ENCODE assay signal across 21 cellular contexts in the genomic region with DNA sequence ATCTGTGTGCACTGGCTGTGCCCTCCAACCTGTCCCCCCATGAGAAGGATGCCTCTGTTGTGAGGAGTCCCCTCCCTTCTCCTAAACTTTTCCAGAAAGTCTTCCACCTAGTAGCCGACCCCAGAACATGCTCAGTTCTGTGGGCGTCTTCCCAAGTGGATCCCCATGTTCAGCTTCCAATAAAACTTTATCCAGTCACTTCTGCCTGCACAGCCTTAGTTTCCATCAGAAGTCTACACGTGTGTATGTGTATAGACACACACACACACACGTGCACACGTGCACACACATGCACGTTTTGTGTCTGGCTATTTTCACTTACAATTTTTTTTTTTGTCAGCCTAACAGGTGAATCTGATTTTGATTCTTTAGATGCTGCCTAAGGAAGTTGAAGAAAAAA.
DNase-seq lines count a peak whose midpoint lies in the region; ATAC-seq and TF ChIP-seq lines count a peak whose summit lies in the region.
"Had no signal": no experiment of that assay in that cellular context is flagged by ENCODE, and none has a peak within 500 bp of the region (broad histone marks: within the 10 kb centered on the region; RNA-seq: fewer than 3 reads in every experiment).

No MANE protein-coding gene starts in this region.

- peak overlapping the region; percentile 13 for H3K27ac ChIP-seq in CD8-positive, alpha-beta T cell (ENCODE audit: low read depth, low read length)
- H3K27ac ChIP-seq in brain microvascular endothelial cell = no peak overlapping the region
- H3K27ac ChIP-seq: 22Rv1, SJCRH30 had no signal

- H3K4me3 ChIP-seq in CD8-positive, alpha-beta T cell (ENCODE audit: low read depth, low read length) = no peak overlapping the region
- no peak overlapping the region for H3K4me3 ChIP-seq in brain microvascular endothelial cell (ENCODE audit: low read depth, low read length)
- H3K4me3 ChIP-seq: GM12878, SJCRH30 had no signal

- peaks cover 15% of the 10 kb centered on the region for H3K4me1 ChIP-seq in CD8-positive, alpha-beta T cell (ENCODE audit: insufficient read depth, low read length)

- H3K27me3 ChIP-seq in CD8-positive, alpha-beta T cell (ENCODE audit: insufficient read depth, low read length) = no peaks in the 10 kb centered on the region
- H3K27me3 ChIP-seq in brain microvascular endothelial cell (replicated peaks) = no peaks in the 10 kb centered on the region
- H3K27me3 ChIP-seq: SJCRH30 had no signal

- in situ Hi-C loops in brain microvascular endothelial cell (cut with HindIII; ENCODE audit: low pct_ligation_motif_present, low sequenced_read_pairs) = no loop called here

- H3K4me3 Mint-ChIP-seq in activated CD4-positive, alpha-beta memory T cell treated with anti-CD3 and anti-CD28 coated beads, Interleukin-2, amount 10 ng/mL, durations not matched to agents 7 days and 5 days = no peak overlapping the region
- no peak overlapping the region for H3K4me3 Mint-ChIP-seq in activated CD4-positive, alpha-beta memory T cell treated with anti-CD3 and anti-CD28 coated beads for 36 hours
- H3K4me3 Mint-ChIP-seq in CD8-positive, alpha-beta T cell = no peak overlapping the region
- H3K4me3 Mint-ChIP-seq in immature natural killer cell = peak overlapping the region in 3 of 5 donors; percentile 41 to 57 (median 42)
- no peak overlapping the region for H3K4me3 Mint-ChIP-seq in stimulated activated memory B cell treated with anti-CD40 and anti-IgM and Interleukin-4, amounts not matched to agents 10 μg/mL and 1 μg/mL and 100 μg/mL, for 72 hours

- no peaks in the 10 kb centered on the region for H3K9me3 ChIP-seq in CD8-positive, alpha-beta T cell (ENCODE audit: low read length)
- H3K9me3 ChIP-seq: SJCRH30 had no signal

- intact Hi-C loops in activated CD4-positive, alpha-beta memory T cell treated with anti-CD3 and anti-CD28 coated beads for 36 hours (cut with micrococcal nuclease) = no loop called here
- intact Hi-C loops in CD8-positive, alpha-beta T cell (cut with DNase I, micrococcal nuclease) = loop anchor here (1.0 to 5.0 kb wide), 3 partner anchors 18 to 47 kb away; no protein-coding TSS in a partner anchor

- peaks cover 12% of the 10 kb centered on the region for H3K4me1 Mint-ChIP-seq in activated CD4-positive, alpha-beta memory T cell treated with anti-CD3 and anti-CD28 coated beads, Interleukin-2, amount 10 ng/mL, durations not matched to agents 7 days and 5 days
- H3K4me1 Mint-ChIP-seq in activated CD4-positive, alpha-beta memory T cell treated with anti-CD3 and anti-CD28 coated beads for 36 hours (ENCODE audit: low read depth) = peaks cover 13% of the 10 kb centered on the region
- H3K4me1 Mint-ChIP-seq in CD8-positive, alpha-beta T cell (ENCODE audit: low read depth) = peaks cover 16% of the 10 kb centered on the region
- peaks cover 24 to 27% of the 10 kb centered on the region in 2 donors for H3K4me1 Mint-ChIP-seq in immature natural killer cell
- peaks cover 44% of the 10 kb centered on the region for H3K4me1 Mint-ChIP-seq in stimulated activated memory B cell treated with anti-CD40 and anti-IgM and Interleukin-4, amounts not matched to agents 10 μg/mL and 1 μg/mL and 100 μg/mL, for 72 hours

- no peaks in the 10 kb centered on the region for H3K36me3 Mint-ChIP-seq in activated CD4-positive, alpha-beta memory T cell treated with anti-CD3 and anti-CD28 coated beads, Interleukin-2, amount 10 ng/mL, durations not matched to agents 7 days and 5 days (ENCODE audit: low read depth)
- H3K36me3 Mint-ChIP-seq in activated CD4-positive, alpha-beta memory T cell treated with anti-CD3 and anti-CD28 coated beads for 36 hours = no peaks in the 10 kb centered on the region
- no peaks in the 10 kb centered on the region for H3K36me3 Mint-ChIP-seq in CD8-positive, alpha-beta T cell
- peaks cover 0 to 3% (median 0%) of the 10 kb centered on the region in 3 donors for H3K36me3 Mint-ChIP-seq in immature natural killer cell
- peaks cover 20% of the 10 kb centered on the region for H3K36me3 Mint-ChIP-seq in stimulated activated memory B cell treated with anti-CD40 and anti-IgM and Interleukin-4, amounts not matched to agents 10 μg/mL and 1 μg/mL and 100 μg/mL, for 72 hours

- no peak for TF ChIP-seq CTCF in CD8-positive, alpha-beta T cell (IDR thresholded peaks at IDR 0.05)
- no peak for TF ChIP-seq CTCF in brain microvascular endothelial cell (IDR thresholded peaks at IDR 0.05; ENCODE audit: low read depth, low read length, missing control alignments)

- H3K27ac Mint-ChIP-seq in activated CD4-positive, alpha-beta memory T cell treated with anti-CD3 and anti-CD28 coated beads, Interleukin-2, amount 10 ng/mL, durations not matched to agents 7 days and 5 days = peak overlapping the region; percentile 14
- H3K27ac Mint-ChIP-seq in activated CD4-positive, alpha-beta memory T cell treated with anti-CD3 and anti-CD28 coated beads for 36 hours = no peak overlapping the region
- H3K27ac Mint-ChIP-seq in CD8-positive, alpha-beta T cell = peak overlapping the region; percentile 90
- H3K27ac Mint-ChIP-seq in immature natural killer cell = peak overlapping the region; percentile 63 to 95 (median 93)
- peak overlapping the region; percentile 72 for H3K27ac Mint-ChIP-seq in stimulated activated memory B cell treated with anti-CD40 and anti-IgM and Interleukin-4, amounts not matched to agents 10 μg/mL and 1 μg/mL and 100 μg/mL, for 72 hours

- POLR2A ChIA-PET in activated CD4-positive, alpha-beta memory T cell treated with anti-CD3 and anti-CD28 coated beads, Interleukin-2, amount 10 ng/mL, durations not matched to agents 7 days and 5 days (lab: Charles Lee) = interaction anchor here (0.8 kb wide), 1 partner anchor 10 kb away, joined by 3 read pairs; no protein-coding TSS in a partner anchor
- POLR2A ChIA-PET in activated CD4-positive, alpha-beta memory T cell treated with anti-CD3 and anti-CD28 coated beads for 36 hours (lab: Charles Lee) = no interaction called here
- POLR2A ChIA-PET in CD8-positive, alpha-beta T cell (lab: Charles Lee) = no interaction called here

- H3K27me3 Mint-ChIP-seq in activated CD4-positive, alpha-beta memory T cell treated with anti-CD3 and anti-CD28 coated beads, Interleukin-2, amount 10 ng/mL, durations not matched to agents 7 days and 5 days = no peaks in the 10 kb centered on the region
- no peaks in the 10 kb centered on the region for H3K27me3 Mint-ChIP-seq in activated CD4-positive, alpha-beta memory T cell treated with anti-CD3 and anti-CD28 coated beads for 36 hours
- no peaks in the 10 kb centered on the region for H3K27me3 Mint-ChIP-seq in CD8-positive, alpha-beta T cell (ENCODE audit: low read depth)
- peaks cover 9 to 18% (median 10%) of the 10 kb centered on the region in 3 donors for H3K27me3 Mint-ChIP-seq in immature natural killer cell (ENCODE audit: low read depth in 3 of 3)
- H3K27me3 Mint-ChIP-seq in stimulated activated memory B cell treated with anti-CD40 and anti-IgM and Interleukin-4, amounts not matched to agents 10 μg/mL and 1 μg/mL and 100 μg/mL, for 72 hours = no peaks in the 10 kb centered on the region

- H3K36me3 ChIP-seq in CD8-positive, alpha-beta T cell (ENCODE audit: insufficient read depth, low read length) = no peaks in the 10 kb centered on the region
- H3K36me3 ChIP-seq in brain microvascular endothelial cell (replicated peaks) = no peaks in the 10 kb centered on the region
- H3K36me3 ChIP-seq: SJCRH30 had no signal

- CTCF ChIA-PET in activated CD4-positive, alpha-beta memory T cell treated with anti-CD3 and anti-CD28 coated beads, Interleukin-2, amount 10 ng/mL, durations not matched to agents 7 days and 5 days (lab: Charles Lee) = no interaction called here
- CTCF ChIA-PET in activated CD4-positive, alpha-beta memory T cell treated with anti-CD3 and anti-CD28 coated beads for 36 hours (lab: Charles Lee) = interaction anchor here (0.6 to 1.4 kb wide), 2 partner anchors 34 to 94 kb away, joined by 3 to 4 read pairs; no protein-coding TSS in a partner anchor
- CTCF ChIA-PET in CD8-positive, alpha-beta T cell (lab: Charles Lee) = interaction anchor here (0.7 kb wide), 1 partner anchor 34 kb away, joined by 3 read pairs; no protein-coding TSS in a partner anchor

- peaks cover 6% of the 10 kb centered on the region for H3K9me3 Mint-ChIP-seq in activated CD4-positive, alpha-beta memory T cell treated with anti-CD3 and anti-CD28 coated beads, Interleukin-2, amount 10 ng/mL, durations not matched to agents 7 days and 5 days
- H3K9me3 Mint-ChIP-seq in activated CD4-positive, alpha-beta memory T cell treated with anti-CD3 and anti-CD28 coated beads for 36 hours = no peaks in the 10 kb centered on the region
- H3K9me3 Mint-ChIP-seq in CD8-positive, alpha-beta T cell = no peaks in the 10 kb centered on the region
- no peaks in the 10 kb centered on the region for H3K9me3 Mint-ChIP-seq in immature natural killer cell
- H3K9me3 Mint-ChIP-seq in stimulated activated memory B cell treated with anti-CD40 and anti-IgM and Interleukin-4, amounts not matched to agents 10 μg/mL and 1 μg/mL and 100 μg/mL, for 72 hours = peaks cover 14% of the 10 kb centered on the region

- DNase-seq in activated CD4-positive, alpha-beta memory T cell treated with anti-CD3 and anti-CD28 coated beads, Interleukin-2, amount 10 ng/mL, durations not matched to agents 7 days and 5 days = no peak
- no peak for DNase-seq in activated CD4-positive, alpha-beta memory T cell treated with anti-CD3 and anti-CD28 coated beads for 36 hours
- DNase-seq in CD8-positive, alpha-beta T cell = no peak
- DNase-seq in immature natural killer cell = no peak
- DNase-seq in HuH-7.5 (ENCODE audit: low spot score) = no peak
- DNase-seq in brain microvascular endothelial cell = no peak
- DNase-seq: C1 segment of cervical spinal cord; DMS79; HCEC 1CT; KBM-7; NCI-H1048; NCI-H2107; NCI-H69; NK-92 treated with Interleukin-12 subunit alpha and Interleukin-12 subunit beta, amount 100 ng/mL, for 24 hours; OCI-M1; RPMI8226; SJCRH30 had no signal

- ATAC-seq in CD8-positive, alpha-beta T cell = no peak
- no peak for ATAC-seq in stimulated activated memory B cell treated with anti-CD40 and anti-IgM and Interleukin-4, amounts not matched to agents 10 μg/mL and 1 μg/mL and 100 μg/mL, for 72 hours
- ATAC-seq in GM21367 (IDR thresholded peaks at IDR 0.05; ENCODE audit: unreplicated experiment) = no peak

Comparison
In these comparisons a context has a peak if more than half of its experiments do, and no peak if none do; other contexts are left out.
1. H3K4me3 Mint-ChIP-seq: peak in immature natural killer cell (3 of 5); none in activated CD4-positive, alpha-beta memory T cell treated with anti-CD3 and anti-CD28 coated beads, Interleukin-2, amount 10 ng/mL, durations not matched to agents 7 days and 5 days (single experiment), activated CD4-positive, alpha-beta memory T cell treated with anti-CD3 and anti-CD28 coated beads for 36 hours (single experiment), CD8-positive, alpha-beta T cell (single experiment) and stimulated activated memory B cell treated with anti-CD40 and anti-IgM and Interleukin-4, amounts not matched to agents 10 μg/mL and 1 μg/mL and 100 μg/mL, for 72 hours (single experiment).